Comparison of ENCODE assay signal across 23 cellular contexts in genomic region chr10:127018298-127018650, GRCh38.
"Had no signal": no experiment of that assay in that cellular context is flagged by ENCODE, and none has a peak within 500 bp of the region (broad histone marks: within the 10 kb centered on the region; RNA-seq: fewer than 3 reads in every experiment).

No MANE protein-coding gene starts in this region.

- H3K4me1 Mint-ChIP-seq: memory B cell; naive thymus-derived CD8-positive, alpha-beta T cell; stimulated activated naive CD8-positive, alpha-beta T cell treated with anti-CD3 and anti-CD28 coated beads, Interleukin-15, amount 100 ng/mL, for 72 hours had no signal

- H3K27ac Mint-ChIP-seq: immature natural killer cell; memory B cell; mesothelial cell of epicardium; naive thymus-derived CD8-positive, alpha-beta T cell; nephron progenitor cell; stimulated activated naive CD8-positive, alpha-beta T cell treated with anti-CD3 and anti-CD28 coated beads, Interleukin-15, amount 100 ng/mL, for 72 hours had no signal

- H3K4me3 Mint-ChIP-seq: immature natural killer cell; memory B cell; mesothelial cell of epicardium; naive thymus-derived CD8-positive, alpha-beta T cell; nephron progenitor cell; stimulated activated naive CD8-positive, alpha-beta T cell treated with anti-CD3 and anti-CD28 coated beads, Interleukin-15, amount 100 ng/mL, for 72 hours had no signal

- H3K36me3 Mint-ChIP-seq: immature natural killer cell; memory B cell; naive thymus-derived CD8-positive, alpha-beta T cell had no signal

- DNase-seq: cerebellar nuclear complex; cortex of kidney; gastrocnemius medialis; heart right ventricle; hippocampal formation; immature natural killer cell; islet precursor cell; kidney glomerular epithelial cell; mucosa of descending colon; naive thymus-derived CD8-positive, alpha-beta T cell; nephron progenitor cell; ovary; psoas muscle; right cardiac atrium; stimulated activated CD4-positive, alpha-beta T cell treated with anti-CD3 and anti-CD28 coated beads, Interleukin-12 subunit alpha, Interleukin-12 subunit beta, amount 100 ng/mL, for 4 hours; stimulated activated CD4-positive, alpha-beta T cell treated with anti-CD3 and anti-CD28 coated beads, Interleukin-1b, Interleukin-23, amount 100 ng/mL, for 48 hours; stimulated activated CD4-positive, alpha-beta T cell treated with anti-CD3 and anti-CD28 coated beads, Interleukin-4, amount 100 ng/mL, for 1 hour; stimulated activated CD8-positive, alpha-beta memory T cell treated with anti-CD3 and anti-CD28 coated beads, Interleukin-4, amount 100 ng/mL, for 48 hours; stimulated activated naive CD4-positive, alpha-beta T cell; stimulated activated naive CD8-positive, alpha-beta T cell treated with anti-CD3 and anti-CD28 coated beads, Interleukin-15, amount 100 ng/mL, for 72 hours; transverse colon had no signal

- ATAC-seq: gastrocnemius medialis; heart right ventricle; mucosa of descending colon; naive thymus-derived CD8-positive, alpha-beta T cell; psoas muscle; right cardiac atrium had no signal

- H3K27me3 Mint-ChIP-seq: naive thymus-derived CD8-positive, alpha-beta T cell; stimulated activated naive CD8-positive, alpha-beta T cell treated with anti-CD3 and anti-CD28 coated beads, Interleukin-15, amount 100 ng/mL, for 72 hours had no signal

- H3K9me3 Mint-ChIP-seq: immature natural killer cell; mesothelial cell of epicardium; naive thymus-derived CD8-positive, alpha-beta T cell; nephron progenitor cell; stimulated activated naive CD8-positive, alpha-beta T cell treated with anti-CD3 and anti-CD28 coated beads, Interleukin-15, amount 100 ng/mL, for 72 hours had no signal
